Comparison of ENCODE assay signal across 1 cellular context in genomic region chr7:44218418-44219201, GRCh38.
TF ChIP-seq lines count a peak whose summit lies in the region.

No MANE protein-coding gene starts in this region.

TF ChIP-seq in SK-N-SH treated with all-trans-retinoic acid at 6 μM for 48 hours, 23 proteins besides CTCF, POLR2A, EP300 and RAD21 (continued from another document):
- no peak for TF ChIP-seq PATZ1 (CRISPR knock-in tag; IDR thresholded peaks at IDR 0.05; ENCODE audit: borderline replicate concordance)
TF ChIP-seq in SK-N-SH treated with all-trans-retinoic acid at 6 μM for 48 hours: peak in this region for 0.
